Comparison of ENCODE assay signal across 8 cellular contexts in the genomic region with DNA sequence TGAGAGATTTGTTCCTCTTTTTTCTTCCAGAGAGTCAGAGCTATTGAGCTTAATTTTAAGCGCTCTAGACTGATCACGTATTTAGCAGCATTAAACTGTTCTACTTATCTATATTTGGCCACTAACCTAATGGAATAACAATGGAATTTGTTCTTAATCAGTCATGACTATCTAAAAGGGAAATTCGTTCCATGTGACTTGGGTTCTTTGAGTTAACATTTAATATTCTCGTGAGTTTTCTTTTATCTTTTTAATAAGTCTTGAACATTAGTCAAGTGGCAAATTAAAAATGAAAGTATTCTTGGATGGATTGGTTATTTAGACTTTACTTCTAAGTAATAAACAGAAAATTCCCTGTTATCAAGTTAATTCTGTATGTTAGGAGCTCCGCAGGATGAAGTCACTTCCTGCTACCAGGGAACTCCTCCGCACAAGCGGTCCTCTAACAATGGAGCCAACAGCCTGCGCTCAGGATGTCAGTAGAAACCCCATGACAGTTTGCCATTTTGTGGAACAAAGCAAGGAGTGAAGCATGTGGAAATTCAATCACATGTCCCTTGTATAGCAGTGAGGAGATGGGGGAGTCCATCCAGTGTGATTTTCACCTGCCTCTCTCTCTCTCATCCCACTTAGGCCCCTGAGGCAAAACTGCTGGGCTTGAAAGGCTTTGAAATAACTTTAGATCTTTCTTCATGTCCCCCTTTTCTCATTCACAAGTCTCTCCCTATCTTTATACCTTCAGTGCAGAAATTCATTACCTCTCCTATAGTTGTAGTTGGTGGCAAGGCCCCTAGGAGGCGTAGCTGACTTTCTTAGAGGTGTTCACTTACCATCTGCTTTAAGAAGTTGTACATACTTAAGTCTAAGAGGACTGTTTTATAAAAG.
DNase-seq lines count a peak whose midpoint lies in the region; ATAC-seq, FAIRE-seq and TF ChIP-seq lines count a peak whose summit lies in the region.

No MANE protein-coding gene starts in this region.

- H3K9me3 Mint-ChIP-seq in astrocyte (ENCODE audit: unreplicated experiment) = no peaks in the 10 kb centered on the region

- H3K4me3 ChIP-seq in Loucy (ENCODE audit: low read length, poor library complexity, severe bottlenecking) (no peak overlapping the region), astrocyte (ENCODE audit: insufficient read depth, low read depth, low read length) (no peak overlapping the region), lung (no peak overlapping the region), suprapubic skin (no peak overlapping the region)

- H3K4me1 Mint-ChIP-seq in astrocyte (ENCODE audit: low read depth, unreplicated experiment) = no peaks in the 10 kb centered on the region

- H4K20me1 ChIP-seq in Loucy (ENCODE audit: insufficient read depth, low read length, poor library complexity, severe bottlenecking) = no peaks in the 10 kb centered on the region
- H4K20me1 ChIP-seq in astrocyte (ENCODE audit: insufficient read depth, low read length) = no peaks in the 10 kb centered on the region

- H3K9ac ChIP-seq in Loucy (ENCODE audit: low read depth, low read length, poor library complexity, severe bottlenecking) (no peak overlapping the region), astrocyte (ENCODE audit: low read length) (no peak overlapping the region)

- peak; percentile 87 for TF ChIP-seq CTCF in Loucy (conservative IDR thresholded peaks at IDR 0.05; ENCODE audit: low read length)
- TF ChIP-seq CTCF in astrocyte (IDR thresholded peaks at IDR 0.05; ENCODE audit: insufficient read depth, low read depth, low read length) = peak; percentile 40
- no peak for TF ChIP-seq CTCF in lung (IDR thresholded peaks at IDR 0.05; ENCODE audit: control extremely low read depth, extremely low read depth)
- TF ChIP-seq CTCF in suprapubic skin (IDR thresholded peaks at IDR 0.05) = peak in 1 of 2 donors; percentile 22

- no peak overlapping the region for H2AFZ ChIP-seq in Loucy (ENCODE audit: low read length)
- no peak overlapping the region for H2AFZ ChIP-seq in astrocyte (ENCODE audit: low read depth, low read length)

- no peak for TF ChIP-seq EP300 in suprapubic skin (IDR thresholded peaks at IDR 0.05)

- H3K4me3 Mint-ChIP-seq in astrocyte (ENCODE audit: unreplicated experiment) = no peak overlapping the region

- DNase-seq in activated T-cell treated with anti-CD3 and anti-CD28 coated beads for 48 hours (ENCODE audit: low read depth) (peak; percentile 12), activated T-cell treated with anti-CD3 and anti-CD28 coated beads for 4 hours (no peak), astrocyte (ENCODE audit: low read depth) (no peak), lung (ENCODE audit: low spot score) (no peak), suprapubic skin (ENCODE audit: low spot score in 2 of 2) (no peak)

- H3F3A ChIP-seq in Loucy (ENCODE audit: low read depth) = no peaks in the 10 kb centered on the region

- FAIRE-seq in astrocyte (lab: Jason Lieb, UNC) = peak; percentile 20

- H3K9me2 ChIP-seq in Loucy (replicated peaks; ENCODE audit: low read depth, low read length) = no peaks in the 10 kb centered on the region

- H3K36me3 ChIP-seq in Loucy (ENCODE audit: insufficient read depth, low read length) = no peaks in the 10 kb centered on the region
- no peaks in the 10 kb centered on the region for H3K36me3 ChIP-seq in astrocyte (ENCODE audit: insufficient read depth, low read length)
- H3K36me3 ChIP-seq in lung (ENCODE audit: control insufficient read depth in 2 of 2, insufficient read depth in 2 of 2, low read length in 2 of 2) = peaks cover 0 to 1% of the 10 kb centered on the region in 2 donors
- H3K36me3 ChIP-seq in suprapubic skin = peaks cover 13% of the 10 kb centered on the region

- WGBS in lung, 2 donors = 74 to 85% methylated on average over 9 of the region's 9 CpGs
- WGBS in suprapubic skin = 90% methylated on average over 9 of the region's 9 CpGs

- no peaks in the 10 kb centered on the region for H3K36me3 Mint-ChIP-seq in astrocyte (ENCODE audit: low read depth, unreplicated experiment)

- H3K79me2 ChIP-seq in Loucy (ENCODE audit: insufficient read depth, low read length) (no peaks in the 10 kb centered on the region), astrocyte (ENCODE audit: insufficient read depth, low read length) (no peaks in the 10 kb centered on the region)

- TF ChIP-seq POLR2A in suprapubic skin (IDR thresholded peaks at IDR 0.05) = no peak

- H3K4me2 ChIP-seq in Loucy (ENCODE audit: low read depth, low read length, poor library complexity, severe bottlenecking) (no peak overlapping the region), astrocyte (ENCODE audit: low read length) (no peak overlapping the region)

- H3K9me3 ChIP-seq in Loucy (ENCODE audit: insufficient read depth, low read depth, low read length) (no peaks in the 10 kb centered on the region), astrocyte (ENCODE audit: insufficient read depth, low read depth, low read length) (no peaks in the 10 kb centered on the region), lung (ENCODE audit: control insufficient read depth in 2 of 2, insufficient read depth in 1 of 2, low read length in 1 of 2) (no peaks in the 10 kb centered on the region), suprapubic skin (no peaks in the 10 kb centered on the region)

- no peaks in the 10 kb centered on the region for H3K27me3 Mint-ChIP-seq in astrocyte (ENCODE audit: low read depth, unreplicated experiment)

- H3K27ac Mint-ChIP-seq in astrocyte (ENCODE audit: unreplicated experiment) = no peak overlapping the region

- H3K27ac ChIP-seq in astrocyte (ENCODE audit: low read depth, low read length) = no peak overlapping the region
- H3K27ac ChIP-seq in lung (ENCODE audit: low read depth in 1 of 2, low read length in 1 of 2) = peak overlapping the region; percentile 12 to 69
- no peak overlapping the region for H3K27ac ChIP-seq in suprapubic skin

- ATAC-seq in lung (ENCODE audit: insufficient read depth, low FRiP score) (peak; percentile 34), GM21576 (IDR thresholded peaks at IDR 0.05; ENCODE audit: unreplicated experiment) (no peak), HG03108 (IDR thresholded peaks at IDR 0.05; ENCODE audit: unreplicated experiment) (no peak)

- no peaks in the 10 kb centered on the region for H3K27me3 ChIP-seq in Loucy (ENCODE audit: insufficient read depth, low read length, poor library complexity, severe bottlenecking)
- no peaks in the 10 kb centered on the region for H3K27me3 ChIP-seq in astrocyte (ENCODE audit: insufficient read depth, low read length)
- H3K27me3 ChIP-seq in lung (ENCODE audit: control insufficient read depth, insufficient read depth) = no peaks in the 10 kb centered on the region
- H3K27me3 ChIP-seq in suprapubic skin = no peaks in the 10 kb centered on the region

- no peaks in the 10 kb centered on the region for H3K4me1 ChIP-seq in Loucy (ENCODE audit: insufficient read depth, low read length, poor library complexity, severe bottlenecking)
- no peaks in the 10 kb centered on the region for H3K4me1 ChIP-seq in astrocyte (ENCODE audit: insufficient read depth, low read length)
- H3K4me1 ChIP-seq in lung (ENCODE audit: control insufficient read depth in 2 of 2, insufficient read depth in 2 of 2, low read length in 2 of 2) = peaks cover 0 to 3% of the 10 kb centered on the region in 2 donors
- H3K4me1 ChIP-seq in suprapubic skin = no peaks in the 10 kb centered on the region

Comparison
In these comparisons a context has a peak if more than half of its experiments do, and no peak if none do; other contexts are left out.
1. H3K27ac ChIP-seq: peak in lung (2 of 2); none in astrocyte (single experiment) and suprapubic skin (single experiment).